1 cellular context compared by ENCODE assay signal in the genomic region with DNA sequence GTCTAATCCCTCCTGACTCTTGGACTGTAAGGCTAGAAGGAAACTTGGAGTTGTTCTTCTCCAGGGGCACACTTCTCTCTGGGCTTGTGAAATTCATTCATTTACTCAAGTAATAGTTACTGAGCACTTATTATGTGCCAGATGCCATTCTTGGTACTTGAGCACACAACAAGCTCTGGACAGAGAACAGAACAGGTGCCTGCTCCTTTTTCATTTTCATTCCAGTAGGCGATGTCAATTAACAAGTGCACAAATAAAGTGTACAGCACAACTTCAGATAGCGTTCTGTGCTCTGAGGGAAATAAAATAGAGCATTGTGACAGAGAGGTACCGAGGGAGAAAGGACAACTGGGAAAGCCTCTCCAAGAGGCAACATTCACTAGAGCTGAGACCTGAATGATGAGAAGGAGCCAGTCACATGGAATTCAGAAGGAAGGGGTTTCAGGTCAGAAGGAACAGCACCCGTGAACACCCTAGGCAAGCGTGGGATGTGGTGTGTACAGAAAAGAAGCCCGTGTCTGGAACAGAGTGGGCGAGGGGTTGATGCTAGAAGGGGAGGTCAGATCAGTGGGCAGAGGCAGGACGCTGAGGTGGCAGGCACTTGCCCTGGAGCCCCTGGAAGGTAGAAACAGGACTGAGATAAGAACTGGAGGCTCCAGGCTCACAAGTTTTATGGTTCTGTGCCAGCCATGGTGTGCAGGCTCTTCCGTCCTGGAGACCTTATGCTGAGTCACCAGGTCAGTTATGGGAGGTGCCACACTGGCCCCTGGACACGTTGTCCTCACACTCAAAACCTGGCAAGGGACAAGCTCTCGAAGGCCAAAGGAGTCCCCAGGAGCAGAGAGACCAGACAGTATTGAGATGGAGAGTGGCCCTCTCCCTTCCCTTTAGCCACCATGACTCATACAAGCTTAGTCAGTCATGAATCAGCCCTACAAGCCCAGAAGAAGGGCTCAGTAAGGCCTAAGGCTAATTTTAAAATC.
TF ChIP-seq lines count a peak whose summit lies in the region.

No MANE protein-coding gene starts in this region.

TF ChIP-seq in SK-N-SH treated with all-trans-retinoic acid at 6 μM for 48 hours, 23 proteins besides CTCF, POLR2A, EP300 and RAD21 (continued from another document):
- TF ChIP-seq, protein P1, sequence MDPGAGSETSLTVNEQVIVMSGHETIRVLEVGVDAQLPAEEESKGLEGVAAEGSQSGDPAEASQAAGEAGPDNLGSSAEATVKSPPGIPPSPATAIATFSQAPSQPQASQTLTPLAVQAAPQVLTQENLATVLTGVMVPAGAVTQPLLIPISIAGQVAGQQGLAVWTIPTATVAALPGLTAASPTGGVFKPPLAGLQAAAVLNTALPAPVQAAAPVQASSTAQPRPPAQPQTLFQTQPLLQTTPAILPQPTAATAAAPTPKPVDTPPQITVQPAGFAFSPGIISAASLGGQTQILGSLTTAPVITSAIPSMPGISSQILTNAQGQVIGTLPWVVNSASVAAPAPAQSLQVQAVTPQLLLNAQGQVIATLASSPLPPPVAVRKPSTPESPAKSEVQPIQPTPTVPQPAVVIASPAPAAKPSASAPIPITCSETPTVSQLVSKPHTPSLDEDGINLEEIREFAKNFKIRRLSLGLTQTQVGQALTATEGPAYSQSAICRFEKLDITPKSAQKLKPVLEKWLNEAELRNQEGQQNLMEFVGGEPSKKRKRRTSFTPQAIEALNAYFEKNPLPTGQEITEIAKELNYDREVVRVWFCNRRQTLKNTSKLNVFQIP (CRISPR knock-in tag; IDR thresholded peaks at IDR 0.05; ENCODE audit: borderline replicate concordance, low read depth) = no peak
